Comparison of ENCODE assay signal across 8 cellular contexts in genomic region chr10:130557181-130557580, GRCh38.
"Had no signal": no experiment of that assay in that cellular context is flagged by ENCODE, and none has a peak within 500 bp of the region (broad histone marks: within the 10 kb centered on the region; RNA-seq: fewer than 3 reads in every experiment).

No MANE protein-coding gene starts in this region.

- H3K9me3 Mint-ChIP-seq: IgD-negative memory B cell had no signal

- H3K27ac Mint-ChIP-seq: GM23338, H9 had no signal

- H3K36me3 Mint-ChIP-seq: IgD-negative memory B cell had no signal

- H3K4me1 Mint-ChIP-seq: GM23338 had no signal

- H2AFZ ChIP-seq: GM23338 had no signal

- H3K4me3 ChIP-seq: GM23338 had no signal

- H3K4me2 ChIP-seq: GM23338, KMS-11 had no signal

- H3K27me3 Mint-ChIP-seq: IgD-negative memory B cell had no signal

- ATAC-seq: GM23338, HepG2 had no signal

- H3K9ac ChIP-seq: KMS-11 had no signal

- H3K27ac ChIP-seq: HL-60, KMS-11 had no signal

- H3K4me3 Mint-ChIP-seq: GM23338, H9, IgD-negative memory B cell had no signal

- DNase-seq: HCEC 1CT, KBM-7 had no signal
